In the genomic region with DNA sequence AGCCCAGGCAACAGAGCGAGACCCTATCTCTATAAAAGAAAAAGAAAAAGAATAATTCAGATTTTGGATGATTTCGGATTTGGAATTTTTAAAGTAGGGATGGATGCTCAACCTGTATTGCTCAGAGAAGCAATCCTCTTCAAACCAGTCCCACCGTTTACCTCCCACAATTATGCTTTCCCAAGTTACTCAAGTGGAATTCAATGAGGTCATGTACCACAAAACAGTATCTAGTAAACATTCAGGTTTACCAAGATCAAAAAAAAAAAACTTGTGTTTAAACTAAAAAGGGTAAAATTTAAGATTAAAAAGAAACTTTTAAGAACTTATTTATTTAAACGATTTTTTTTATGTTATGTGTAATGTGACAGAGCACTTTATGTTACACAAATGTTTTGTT, we compare ENCODE assay signal across 11 cellular contexts. TPM values are rescaled to one million over a fixed set of nuclear protein-coding genes. Genes with fewer than 3 reads are reported as not detected.
DNase-seq lines count a peak whose midpoint lies in the region; ATAC-seq and TF ChIP-seq lines count a peak whose summit lies in the region.
"Had no signal": no experiment of that assay in that cellular context is flagged by ENCODE, and none has a peak within 500 bp of the region (broad histone marks: within the 10 kb centered on the region; RNA-seq: fewer than 3 reads in every experiment).

No MANE protein-coding gene starts in this region.

- H4K20me1 ChIP-seq in OCI-LY7 (ENCODE audit: insufficient read depth, low read length), result peaks cover 28% of the 10 kb centered on the region

- POLR2A ChIA-PET in activated CD4-positive, alpha-beta T cell treated with anti-CD3 and anti-CD28 coated beads for 36 hours (lab: Charles Lee), result no interaction called here
- POLR2A ChIA-PET in OCI-LY7 (lab: Charles Lee), result interaction anchor here (0.7 kb wide), 1 partner anchor 109 kb away, joined by 3 read pairs; no protein-coding TSS in a partner anchor

- BruUV-seq in OCI-LY7 (replicated peaks; lab: Mats Ljungman, UMichigan), result no TSS peak

- H3K4me1 Mint-ChIP-seq in activated CD4-positive, alpha-beta T cell treated with anti-CD3 and anti-CD28 coated beads for 36 hours, result peaks cover 30% of the 10 kb centered on the region

- H3K4me2 ChIP-seq in OCI-LY7 (ENCODE audit: low read length), result peak overlapping the region; percentile 82

- H3K9me3 ChIP-seq in OCI-LY7 (ENCODE audit: low read length), result no peaks in the 10 kb centered on the region

- no peaks in the 10 kb centered on the region for H3K9me3 Mint-ChIP-seq in activated CD4-positive, alpha-beta T cell treated with anti-CD3 and anti-CD28 coated beads for 36 hours (ENCODE audit: low read depth)
- H3K9me3 Mint-ChIP-seq: dendritic cell treated with granulocyte-macrophage colony-stimulating factor and Interleukin-4, amounts not matched to agents 40 ng/mL and 50 ng/mL, for 4 days had no signal

- CTCF ChIA-PET in activated CD4-positive, alpha-beta T cell treated with anti-CD3 and anti-CD28 coated beads for 36 hours (lab: Charles Lee), result interaction anchor here (1.0 kb wide), 2 partner anchors 9 to 66 kb away, joined by 3 read pairs; no protein-coding TSS in a partner anchor
- CTCF ChIA-PET in OCI-LY7 (lab: Charles Lee; ENCODE audit: unreplicated experiment), result no interaction called here

- H3K4me3 ChIP-seq in OCI-LY7 (ENCODE audit: low read depth, low read length, poor library complexity, severe bottlenecking), result peak overlapping the region; percentile 83

- H3K27ac ChIP-seq in OCI-LY7 (ENCODE audit: low read depth, low read length, poor library complexity, severe bottlenecking) (no peak overlapping the region), epithelial cell of prostate (no peak overlapping the region)
- H3K27ac ChIP-seq: C4-2B had no signal

- H3K27ac Mint-ChIP-seq in activated CD4-positive, alpha-beta T cell treated with anti-CD3 and anti-CD28 coated beads for 36 hours, result no peak overlapping the region
- H3K27ac Mint-ChIP-seq: dendritic cell treated with granulocyte-macrophage colony-stimulating factor and Interleukin-4, amounts not matched to agents 40 ng/mL and 50 ng/mL, for 4 days had no signal

- H3K36me3 Mint-ChIP-seq in activated CD4-positive, alpha-beta T cell treated with anti-CD3 and anti-CD28 coated beads for 36 hours (ENCODE audit: low read depth), result peaks cover 42% of the 10 kb centered on the region

- H3K4me1 ChIP-seq in OCI-LY7 (ENCODE audit: insufficient read depth, low read length, poor library complexity, severe bottlenecking), result peaks cover 26% of the 10 kb centered on the region

- H3K36me3 ChIP-seq in OCI-LY7 (ENCODE audit: insufficient read depth, low read length), result peaks cover 45% of the 10 kb centered on the region

- H3K79me2 ChIP-seq in OCI-LY7 (ENCODE audit: insufficient read depth, low read depth, low read length), result peaks cover 70% of the 10 kb centered on the region

- peak overlapping the region; percentile 89 for H3K4me3 Mint-ChIP-seq in activated CD4-positive, alpha-beta T cell treated with anti-CD3 and anti-CD28 coated beads for 36 hours

- TF ChIP-seq CTCF in OCI-LY7 (conservative IDR thresholded peaks at IDR 0.05; ENCODE audit: low read length), result no peak

- H3K27me3 Mint-ChIP-seq in activated CD4-positive, alpha-beta T cell treated with anti-CD3 and anti-CD28 coated beads for 36 hours, result no peaks in the 10 kb centered on the region
- H3K27me3 Mint-ChIP-seq: dendritic cell treated with granulocyte-macrophage colony-stimulating factor and Interleukin-4, amounts not matched to agents 40 ng/mL and 50 ng/mL, for 4 days had no signal

- H2AFZ ChIP-seq in OCI-LY7 (ENCODE audit: low read length), result no peak overlapping the region

- no peak for ATAC-seq in activated CD4-positive, alpha-beta T cell treated with anti-CD3 and anti-CD28 coated beads for 36 hours
- no peak for ATAC-seq in HG02981 (IDR thresholded peaks at IDR 0.05; ENCODE audit: unreplicated experiment)
- no peak for ATAC-seq in GM21825 (IDR thresholded peaks at IDR 0.05; ENCODE audit: unreplicated experiment)

- intact Hi-C loops in activated CD4-positive, alpha-beta T cell treated with anti-CD3 and anti-CD28 coated beads for 36 hours (cut with DNase I, micrococcal nuclease), result loop anchor here in 1 of 2 experiments (5.0 kb wide), 1 partner anchor 1206 kb away; the partner anchor contains the start of gene FBXL14
- intact Hi-C loops in OCI-LY7 (cut with micrococcal nuclease; ENCODE audit: unreplicated experiment), result no loop called here

- H3K9me2 ChIP-seq in OCI-LY7 (ENCODE audit: insufficient read depth, low read length), result no peaks in the 10 kb centered on the region

- no peak for DNase-seq in activated CD4-positive, alpha-beta T cell treated with anti-CD3 and anti-CD28 coated beads for 36 hours
- DNase-seq in activated CD4-positive, alpha-beta T cell treated with anti-CD3 and anti-CD28 coated beads for 4 hours, result no peak
- DNase-seq in OCI-LY7 (ENCODE audit: low spot score) (no peak), epithelial cell of prostate (ENCODE audit: low read depth, low spot score) (peak; percentile 6), renal cortical epithelial cell (ENCODE audit: low read depth) (peak; percentile 83), medulla oblongata (ENCODE audit: extremely low spot score) (no peak)
- DNase-seq: KG1 had no signal

RNA-seq across cellular contexts. Expression of gene KDM5A, which starts 2.5 kb away (rescaled TPM):
- total RNA-seq in activated CD4-positive, alpha-beta T cell treated with anti-CD3 and anti-CD28 coated beads for 36 hours, result 10 to 100 TPM; 40.3 to 58.7 TPM
- 39.6 and 48.8 TPM in 2 replicates for total RNA-seq in OCI-LY7 (2014; rRNA removed; shearing (Covaris generic))
- total RNA-seq in OCI-LY7 (2022), result 73.0 and 88.8 TPM in 2 replicates
- total RNA-seq in renal cortical epithelial cell, result 61.8 and 89.8 TPM in 2 replicates

RNA-seq across cellular contexts. Expression of gene CCDC77, which starts 14.8 kb away (rescaled TPM):
- 10 to 100 TPM; 17.3 to 18.7 TPM for total RNA-seq in activated CD4-positive, alpha-beta T cell treated with anti-CD3 and anti-CD28 coated beads for 36 hours
- 21.2 and 22.5 TPM in 2 replicates for total RNA-seq in OCI-LY7 (2014; rRNA removed; shearing (Covaris generic))
- 22.2 and 30.7 TPM in 2 replicates for total RNA-seq in OCI-LY7 (2022)
- 5.9 and 10.2 TPM in 2 replicates for total RNA-seq in renal cortical epithelial cell

Comparison
In these comparisons a context has a peak if more than half of its experiments do, and no peak if none do; other contexts are left out.
1. DNase-seq: peak in epithelial cell of prostate (single experiment) and renal cortical epithelial cell (single experiment); none in activated CD4-positive, alpha-beta T cell treated with anti-CD3 and anti-CD28 coated beads for 36 hours (single experiment), activated CD4-positive, alpha-beta T cell treated with anti-CD3 and anti-CD28 coated beads for 4 hours (0 of 2), OCI-LY7 (single experiment) and medulla oblongata (single experiment).